In the genomic region with DNA sequence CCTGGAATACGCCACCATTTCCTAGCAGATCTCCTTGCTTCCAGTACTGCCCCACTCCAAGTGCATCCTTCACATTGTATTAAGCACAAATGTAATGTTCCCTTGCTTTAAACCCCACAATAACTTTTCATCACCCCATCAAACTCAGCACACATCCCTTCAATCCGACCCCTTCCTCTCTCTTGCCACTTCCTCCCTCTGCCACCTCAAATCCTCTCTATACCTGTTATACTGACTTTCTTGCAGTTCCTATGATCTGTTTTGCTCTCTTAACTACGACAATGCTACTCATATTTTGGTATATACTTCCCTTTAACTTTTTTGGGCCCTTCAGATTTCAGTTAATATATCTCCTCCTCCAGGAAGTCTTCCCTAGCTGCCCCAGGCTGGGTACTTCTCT, we compare ENCODE assay signal across 19 cellular contexts. TPM values are rescaled to one million over a fixed set of nuclear protein-coding genes. Genes with fewer than 3 reads are reported as not detected.
DNase-seq lines count a peak whose midpoint lies in the region; ATAC-seq and TF ChIP-seq lines count a peak whose summit lies in the region.
"Had no signal": no experiment of that assay in that cellular context is flagged by ENCODE, and none has a peak within 500 bp of the region (broad histone marks: within the 10 kb centered on the region; RNA-seq: fewer than 3 reads in every experiment).

No MANE protein-coding gene starts in this region.

- peaks cover 10% of the 10 kb centered on the region; the same call in 1 of the 2 replicates for H3K36me3 ChIP-seq in GM23338 (ENCODE audit: insufficient read depth)

- peaks cover 42% of the 10 kb centered on the region for H4K20me1 ChIP-seq in GM23338 (replicated peaks; ENCODE audit: insufficient read depth)

- ATAC-seq in activated CD8-positive, alpha-beta T cell treated with anti-CD3 and anti-CD28 coated beads, Interleukin-2, amount 10 ng/mL, durations not matched to agents 7 days and 5 days = peak; percentile 72
- ATAC-seq in memory B cell (ENCODE audit: low read depth) (no peak), GM23338 (no peak)
- ATAC-seq: Panc1, Right ventricle myocardium inferior had no signal

- H3K4me3 ChIP-seq in GM23338 = no peak overlapping the region
- H3K4me3 ChIP-seq: HAP-1 had no signal

- H2AFZ ChIP-seq in GM23338 = no peak overlapping the region

- POLR2A ChIA-PET in activated CD8-positive, alpha-beta T cell treated with anti-CD3 and anti-CD28 coated beads, Interleukin-2, amount 10 ng/mL, durations not matched to agents 7 days and 5 days (lab: Charles Lee) = no interaction called here

- H3K27me3 Mint-ChIP-seq in CD14-positive monocyte (ENCODE audit: low read depth in 3 of 3) (peaks cover 0 to 2% (median 0%) of the 10 kb centered on the region in 3 donors), memory B cell (no peaks in the 10 kb centered on the region), GM23338 (ENCODE audit: insufficient read depth, low read depth, poor library complexity) (no peaks in the 10 kb centered on the region)
- no peaks in the 10 kb centered on the region for H3K27me3 Mint-ChIP-seq in activated CD8-positive, alpha-beta T cell treated with anti-CD3 and anti-CD28 coated beads, Interleukin-2, amount 10 ng/mL, durations not matched to agents 7 days and 5 days (ENCODE audit: low read depth)
- H3K27me3 Mint-ChIP-seq: CD8-positive, alpha-beta memory T cell had no signal

- DNase-seq in NOMO-1 treated with dmso at 0.1 percent for 144 hours (lab: John Stamatoyannopoulos, UW; ENCODE audit: unreplicated experiment) (peak; percentile 1), NOMO-1 (lab: John Stamatoyannopoulos, UW; ENCODE audit: unreplicated experiment in 2 of 2) (no peak), CD14-positive monocyte (ENCODE audit: low spot score) (no peak), memory B cell (ENCODE audit: low spot score in 2 of 2) (no peak), GM23338 (ENCODE audit: low spot score) (no peak), KBM-7 (no peak), dermis blood vessel endothelial cell (no peak)
- peak; percentile 30 for DNase-seq in activated CD8-positive, alpha-beta T cell treated with anti-CD3 and anti-CD28 coated beads, Interleukin-2, amount 10 ng/mL, durations not matched to agents 7 days and 5 days
- DNase-seq: BE2C, DMS79, NCI-H1417 treated with DMSO at 0.1 percent for 48 hours, NCI-H2029, NCI-H510A, NCI-H82 had no signal

- CTCF ChIA-PET in activated CD8-positive, alpha-beta T cell treated with anti-CD3 and anti-CD28 coated beads, Interleukin-2, amount 10 ng/mL, durations not matched to agents 7 days and 5 days (lab: Charles Lee) = interaction anchor here (0.7 to 2.2 kb wide), 2 partner anchors 14 kb away, joined by 3 to 10 read pairs; partner anchors contain the start of gene PARL

- no peak overlapping the region for H3K27ac ChIP-seq in GM23338 (ENCODE audit: low read depth)
- H3K27ac ChIP-seq: 22Rv1 had no signal

- intact Hi-C loops in CD14-positive monocyte (cut with micrococcal nuclease) = loop anchor here in 1 of 2 donors (10.0 kb wide), 1 partner anchor 86 kb away; no protein-coding TSS in a partner anchor

- H3K9me2 ChIP-seq in GM23338 (ENCODE audit: insufficient read depth) = no peaks in the 10 kb centered on the region

- H3K36me3 Mint-ChIP-seq in CD14-positive monocyte (peaks cover 11 to 30% of the 10 kb centered on the region in 2 donors), memory B cell (peaks cover 12% of the 10 kb centered on the region), GM23338 (ENCODE audit: low read depth) (peaks cover 25% of the 10 kb centered on the region)
- H3K36me3 Mint-ChIP-seq in activated CD8-positive, alpha-beta T cell treated with anti-CD3 and anti-CD28 coated beads, Interleukin-2, amount 10 ng/mL, durations not matched to agents 7 days and 5 days (ENCODE audit: low read depth) = peaks cover 9% of the 10 kb centered on the region

- peaks cover 78% of the 10 kb centered on the region for H3K79me2 ChIP-seq in GM23338 (replicated peaks; ENCODE audit: insufficient read depth)

- H3K27ac Mint-ChIP-seq in CD14-positive monocyte = peak overlapping the region in 4 of 7 donors; percentile 9 to 70 (median 58)
- H3K27ac Mint-ChIP-seq in activated CD8-positive, alpha-beta T cell treated with anti-CD3 and anti-CD28 coated beads, Interleukin-2, amount 10 ng/mL, durations not matched to agents 7 days and 5 days = peak overlapping the region; percentile 21
- peak overlapping the region; percentile 12 for H3K27ac Mint-ChIP-seq in memory B cell
- no peak overlapping the region for H3K27ac Mint-ChIP-seq in GM23338

- peaks cover 56% of the 10 kb centered on the region for H3K4me1 Mint-ChIP-seq in CD14-positive monocyte
- H3K4me1 Mint-ChIP-seq in activated CD8-positive, alpha-beta T cell treated with anti-CD3 and anti-CD28 coated beads, Interleukin-2, amount 10 ng/mL, durations not matched to agents 7 days and 5 days (ENCODE audit: low read depth) = peaks cover 14% of the 10 kb centered on the region
- peaks cover 12% of the 10 kb centered on the region for H3K4me1 Mint-ChIP-seq in memory B cell
- no peaks in the 10 kb centered on the region; the same call in 2 of the 3 replicates for H3K4me1 Mint-ChIP-seq in GM23338

- H3K4me3 Mint-ChIP-seq in CD14-positive monocyte (no peak overlapping the region), memory B cell (no peak overlapping the region), GM23338 (no peak overlapping the region)
- no peak overlapping the region for H3K4me3 Mint-ChIP-seq in activated CD8-positive, alpha-beta T cell treated with anti-CD3 and anti-CD28 coated beads, Interleukin-2, amount 10 ng/mL, durations not matched to agents 7 days and 5 days
- H3K4me3 Mint-ChIP-seq: CD8-positive, alpha-beta memory T cell had no signal

- no peak overlapping the region for H3K4me2 ChIP-seq in GM23338

- H3K27me3 ChIP-seq in GM23338 (ENCODE audit: insufficient read depth) = no peaks in the 10 kb centered on the region
- H3K27me3 ChIP-seq: BE2C had no signal

- in situ Hi-C loops in KBM-7 (cut with MboI; ENCODE audit: low pct_unique_long_range_greater_than_20kb, low sequenced_read_pairs) = no loop called here

- no peaks in the 10 kb centered on the region for H3F3A ChIP-seq in GM23338 (replicated peaks; ENCODE audit: low read depth)

- no peaks in the 10 kb centered on the region for H3K9me3 Mint-ChIP-seq in CD14-positive monocyte
- no peaks in the 10 kb centered on the region for H3K9me3 Mint-ChIP-seq in activated CD8-positive, alpha-beta T cell treated with anti-CD3 and anti-CD28 coated beads, Interleukin-2, amount 10 ng/mL, durations not matched to agents 7 days and 5 days (ENCODE audit: insufficient read depth)
- H3K9me3 Mint-ChIP-seq in memory B cell = no peaks in the 10 kb centered on the region
- 0 out of 3 replicates have a peak, but pooled peaks cover under 1% of the 10 kb centered on the region for H3K9me3 Mint-ChIP-seq in GM23338
- H3K9me3 Mint-ChIP-seq: CD8-positive, alpha-beta memory T cell had no signal

- TF ChIP-seq CTCF in CD14-positive monocyte (IDR thresholded peaks at IDR 0.05) (no peak), GM23338 (conservative IDR thresholded peaks at IDR 0.05; ENCODE audit: low read depth in 2 of 2) (no peak)

- H3K4me1 ChIP-seq in GM23338 (ENCODE audit: insufficient read depth) = no peaks in the 10 kb centered on the region
- H3K4me1 ChIP-seq: BE2C, HAP-1 had no signal

TF ChIP-seq in GM23338, 12 proteins besides CTCF, POLR2A, EP300 and RAD21 (continues in another document):
- TF ChIP-seq POLR2AphosphoS5 (IDR thresholded peaks at IDR 0.05; ENCODE audit: low read depth) = no peak
- TF ChIP-seq ZNF114 (CRISPR knock-in tag; IDR thresholded peaks at IDR 0.05) = no peak
- TF ChIP-seq STAT1 (IDR thresholded peaks at IDR 0.05; ENCODE audit: unreplicated experiment) = no peak
- no peak for TF ChIP-seq ETS1 (IDR thresholded peaks at IDR 0.05)

RNA-seq across cellular contexts. Expression of gene PARL, which starts 14.1 kb away (rescaled TPM):
- polyA plus RNA-seq in CD14-positive monocyte (100 to 1,000 TPM; 155 to 196 TPM), GM23338 (2016; fragmentation: Nextera tagmentation; extraction: Ambion mirVana) (78.7 and 82.7 TPM in 2 replicates)
- total RNA-seq in activated CD8-positive, alpha-beta T cell treated with anti-CD3 and anti-CD28 coated beads, Interleukin-2, amount 10 ng/mL, durations not matched to agents 7 days and 5 days = 10 to 100 TPM; 45.6 to 49.3 TPM
- total RNA-seq in GM23338 (2014; rRNA removed; shearing (Covaris generic)) = 65.7 and 67.5 TPM in 2 replicates
- 29.6 and 32.0 TPM in 2 replicates for total RNA-seq in dermis blood vessel endothelial cell

RNA-seq across cellular contexts. Expression of gene MAP6D1, which starts 45.2 kb away (rescaled TPM):
- under 1 TPM in 1 of 2 donors, not detected in 1; 0.18 TPM for polyA plus RNA-seq in CD14-positive monocyte
- under 1 TPM; 0.90 to 0.91 TPM for total RNA-seq in activated CD8-positive, alpha-beta T cell treated with anti-CD3 and anti-CD28 coated beads, Interleukin-2, amount 10 ng/mL, durations not matched to agents 7 days and 5 days
- total RNA-seq in GM23338 (2014; rRNA removed; shearing (Covaris generic)) = 8.2 and 10.6 TPM in 2 replicates
- 1.1 and 2.6 TPM in 2 replicates for polyA plus RNA-seq in GM23338 (2016; fragmentation: Nextera tagmentation; extraction: Ambion mirVana)
- total RNA-seq in dermis blood vessel endothelial cell = 2.6 and 3.0 TPM in 2 replicates

Comparison
In these comparisons a context has a peak if more than half of its experiments do, and no peak if none do; other contexts are left out.
1. DNase-seq: peak in NOMO-1 treated with dmso at 0.1 percent for 144 hours (single experiment) and activated CD8-positive, alpha-beta T cell treated with anti-CD3 and anti-CD28 coated beads, Interleukin-2, amount 10 ng/mL, durations not matched to agents 7 days and 5 days (single experiment); none in NOMO-1 (0 of 2), CD14-positive monocyte (single experiment), memory B cell (0 of 2), GM23338 (single experiment), KBM-7 (single experiment) and dermis blood vessel endothelial cell (single experiment).